ENCODE assay signal across 11 cellular contexts in genomic region chr20:20820104-20820503, GRCh38.
DNase-seq lines count a peak whose midpoint lies in the region; ATAC-seq, FAIRE-seq and TF ChIP-seq lines count a peak whose summit lies in the region.
"Had no signal": no experiment of that assay in that cellular context is flagged by ENCODE, and none has a peak within 500 bp of the region (broad histone marks: within the 10 kb centered on the region; RNA-seq: fewer than 3 reads in every experiment).

No MANE protein-coding gene starts in this region.

- DNase-seq in CD14-positive monocyte (ENCODE audit: low spot score): no peak
- DNase-seq in HuH-7 (ENCODE audit: low spot score): peak; percentile 92
- DNase-seq in GM12878 (ENCODE audit: low read depth, low spot score): no peak
- DNase-seq in NOMO-1 treated with DMSO at 0.1 percent for 48 hours (lab: John Stamatoyannopoulos, UW; ENCODE audit: unreplicated experiment): no peak
- DNase-seq: activated CD4-positive, alpha-beta T cell treated with anti-CD3 and anti-CD28 coated beads for 48 hours had no signal

- no peak overlapping the region for H3K4me2 ChIP-seq in GM12878 (ENCODE audit: control insufficient read depth, insufficient read depth)

- H3K9ac ChIP-seq in GM12878 (ENCODE audit: control insufficient read depth, insufficient read depth, low read length) (no peak overlapping the region), liver (ENCODE audit: low read depth in 1 of 2, low read length in 2 of 2) (no peak overlapping the region)

- H3K27ac ChIP-seq in GM12878 (ENCODE audit: control insufficient read depth, insufficient read depth): no peak overlapping the region
- no peak overlapping the region for H3K27ac ChIP-seq in liver (ENCODE audit: low read depth in 1 of 2, low read length in 2 of 2)

- H2AFZ ChIP-seq in GM12878 (ENCODE audit: control insufficient read depth, low read depth, low read length): no peak overlapping the region

- RAD21 ChIA-PET in GM12878 (lab: Charles Lee; ENCODE audit: unreplicated experiment): no interaction called here

- no peak for TF ChIP-seq RAD21 in GM12878 (IDR thresholded peaks at IDR 0.05; ENCODE audit: insufficient read depth, low read depth, low read length)
- peak in 1 of 2 donors; percentile 75 for TF ChIP-seq RAD21 in liver (IDR thresholded peaks at IDR 0.05)

- FAIRE-seq in GM12878 (lab: Jason Lieb, UNC): no peak
- FAIRE-seq: endometrium, GM18507 had no signal

- H4K20me1 ChIP-seq in GM12878 (ENCODE audit: control insufficient read depth, insufficient read depth): no peaks in the 10 kb centered on the region

- CTCF ChIA-PET in GM12878 (lab: Yijun Ruan, JAX): interaction anchor here (11.1 kb wide), 1 partner anchor 159 kb away, joined by 113 read pairs; no protein-coding TSS in a partner anchor

- peaks cover 0 to 3% (median 0%) of the 10 kb centered on the region in 7 donors for H3K9me3 Mint-ChIP-seq in CD14-positive monocyte

- 80% methylated on average over 10 of the region's 10 CpGs for WGBS in GM12878 (ENCODE audit: insufficient coverage, insufficient replicate concordance, low lambda C conversion rate, missing lambda C conversion rate)
- WGBS in liver: 72% methylated on average over 10 of the region's 10 CpGs

- H3K36me3 Mint-ChIP-seq in CD14-positive monocyte: peaks cover 4 to 9% of the 10 kb centered on the region in 2 donors

- BruUV-seq in GM12878 (replicated peaks; lab: Mats Ljungman, UMichigan): no TSS peak

- POLR2A ChIA-PET in GM12878 (lab: Charles Lee): no interaction called here

- SMC1A ChIA-PET in GM12878 (lab: Charles Lee; ENCODE audit: uncharacterized antibody, unreplicated experiment): interaction anchor here (1.6 to 2.3 kb wide), 2 partner anchors 151 to 154 kb away, joined by 5 to 8 read pairs; no protein-coding TSS in a partner anchor

- H3K4me3 Mint-ChIP-seq in CD14-positive monocyte: peak overlapping the region in 1 of 2 donors; percentile 73

- H3K9me3 ChIP-seq in GM12878 (replicated peaks; ENCODE audit: control insufficient read depth, insufficient read depth, low read length): no peaks in the 10 kb centered on the region
- no peaks in the 10 kb centered on the region for H3K9me3 ChIP-seq in liver (ENCODE audit: control insufficient read depth in 4 of 4, low read length in 3 of 4)

- no peak overlapping the region for H3K4me3 ChIP-seq in GM12878
- no peak overlapping the region for H3K4me3 ChIP-seq in liver (ENCODE audit: low read depth in 1 of 3, low read length in 3 of 3)

- no peak for TF ChIP-seq EP300 in GM12878 (IDR thresholded peaks at IDR 0.05; ENCODE audit: borderline replicate concordance in 1 of 2, control insufficient read depth in 1 of 2, low read depth in 2 of 2, low read length in 2 of 2)

- no peaks in the 10 kb centered on the region for H3K79me2 ChIP-seq in GM12878 (ENCODE audit: control insufficient read depth, insufficient read depth, low read length)

- peaks cover 31 to 36% (median 34%) of the 10 kb centered on the region in 3 donors for H3K27me3 Mint-ChIP-seq in CD14-positive monocyte (ENCODE audit: low read depth in 3 of 3)

- TF ChIP-seq CTCF in CD14-positive monocyte (IDR thresholded peaks at IDR 0.05) (peak; percentile 48), GM12878 (IDR thresholded peaks at IDR 0.05 in 2 of 3, conservative IDR thresholded peaks at IDR 0.05 in 1 of 3; ENCODE audit: control insufficient read depth in 2 of 3, extremely low read depth in 1 of 3, insufficient read depth in 1 of 3, low read depth in 3 of 3, low read length in 3 of 3) (peak; percentile 14 to 40 (median 14); a peak in 2 of 6 replicates), liver (IDR thresholded peaks at IDR 0.05; ENCODE audit: low read depth, low read length, missing input control) (peak; percentile 42)

- H3K36me3 ChIP-seq in GM12878 (ENCODE audit: control insufficient read depth in 2 of 2, insufficient read depth in 2 of 2, low read length in 1 of 2) (no peaks in the 10 kb centered on the region), liver (ENCODE audit: control insufficient read depth in 4 of 4, insufficient read depth in 3 of 4, low read depth in 1 of 4, low read length in 3 of 4) (no peaks in the 10 kb centered on the region)

- TF ChIP-seq POLR2A in GM12878 (IDR thresholded peaks at IDR 0.05; ENCODE audit: low read depth, low read length): no peak

- H3K4me1 ChIP-seq in GM12878 (ENCODE audit: control insufficient read depth, insufficient read depth, low read length) (no peaks in the 10 kb centered on the region), liver (ENCODE audit: control insufficient read depth in 4 of 4, insufficient read depth in 4 of 4, low read length in 3 of 4) (peaks cover 0 to 6% (median 2%) of the 10 kb centered on the region in 4 donors)

- peaks cover 37% of the 10 kb centered on the region for H3K4me1 Mint-ChIP-seq in CD14-positive monocyte

- no peaks in the 10 kb centered on the region; a peak in 1 of 4 replicates for H3K27me3 ChIP-seq in GM12878 (replicated peaks in 1 of 2; ENCODE audit: control insufficient read depth in 2 of 2, insufficient read depth in 2 of 2, low read length in 1 of 2)
- no peaks in the 10 kb centered on the region for H3K27me3 ChIP-seq in liver (ENCODE audit: control insufficient read depth in 4 of 4, insufficient read depth in 4 of 4, low read length in 3 of 4)

- in situ Hi-C loops in GM12878 (cut with MboI): loop anchor here (5.0 kb wide), 1 partner anchor 158 kb away; no protein-coding TSS in a partner anchor

- H3K27ac Mint-ChIP-seq in CD14-positive monocyte: no peak overlapping the region

- ATAC-seq in GM12878 (no peak), GM18498 (IDR thresholded peaks at IDR 0.05; ENCODE audit: unreplicated experiment) (no peak), HG03280 (IDR thresholded peaks at IDR 0.05; ENCODE audit: unreplicated experiment) (no peak), HG02759 (IDR thresholded peaks at IDR 0.05; ENCODE audit: unreplicated experiment) (no peak)

- intact Hi-C loops in CD14-positive monocyte (cut with micrococcal nuclease): loop anchor here (5.0 to 10.0 kb wide), 2 partner anchors 105 to 153 kb away; partner anchors contain the start of gene RALGAPA2 (in 1 of the 2)
- intact Hi-C loops in GM12878 (cut with micrococcal nuclease; ENCODE audit: unreplicated experiment): loop anchor here (5.0 kb wide), 1 partner anchor 88 kb away; no protein-coding TSS in a partner anchor

TF ChIP-seq in GM12878, 131 proteins besides CTCF, POLR2A, EP300 and RAD21:
- TF ChIP-seq JUND (IDR thresholded peaks at IDR 0.05; ENCODE audit: low read depth, low read length): no peak
- TF ChIP-seq ZBED1 (IDR thresholded peaks at IDR 0.05; ENCODE audit: borderline replicate concordance): no peak
- no peak for TF ChIP-seq SKIL (IDR thresholded peaks at IDR 0.05; ENCODE audit: low read depth, poor library complexity, severe bottlenecking)
- no peak for TF ChIP-seq POU2F2 (IDR thresholded peaks at IDR 0.05; ENCODE audit: borderline replicate concordance, low read depth, low read length)

TF ChIP-seq in liver, 16 proteins besides CTCF, POLR2A, EP300 and RAD21 (continues in another document):
- TF ChIP-seq JUND (IDR thresholded peaks at IDR 0.05) (no peak), EGR1 (IDR thresholded peaks at IDR 0.05; ENCODE audit: low read depth in 2 of 2) (no peak), MAX (IDR thresholded peaks at IDR 0.05) (no peak), REST (IDR thresholded peaks at IDR 0.05) (no peak), FOXA2 (IDR thresholded peaks at IDR 0.05) (no peak), FOXA1 (IDR thresholded peaks at IDR 0.05) (no peak), HNF4G (IDR thresholded peaks at IDR 0.05) (no peak), TAF1 (conservative IDR thresholded peaks at IDR 0.05) (no peak), YY1 (IDR thresholded peaks at IDR 0.05) (no peak), SP1 (IDR thresholded peaks at IDR 0.05) (no peak), ZBTB33 (IDR thresholded peaks at IDR 0.05) (no peak)
